16 cellular contexts compared by ENCODE assay signal in the genomic region with DNA sequence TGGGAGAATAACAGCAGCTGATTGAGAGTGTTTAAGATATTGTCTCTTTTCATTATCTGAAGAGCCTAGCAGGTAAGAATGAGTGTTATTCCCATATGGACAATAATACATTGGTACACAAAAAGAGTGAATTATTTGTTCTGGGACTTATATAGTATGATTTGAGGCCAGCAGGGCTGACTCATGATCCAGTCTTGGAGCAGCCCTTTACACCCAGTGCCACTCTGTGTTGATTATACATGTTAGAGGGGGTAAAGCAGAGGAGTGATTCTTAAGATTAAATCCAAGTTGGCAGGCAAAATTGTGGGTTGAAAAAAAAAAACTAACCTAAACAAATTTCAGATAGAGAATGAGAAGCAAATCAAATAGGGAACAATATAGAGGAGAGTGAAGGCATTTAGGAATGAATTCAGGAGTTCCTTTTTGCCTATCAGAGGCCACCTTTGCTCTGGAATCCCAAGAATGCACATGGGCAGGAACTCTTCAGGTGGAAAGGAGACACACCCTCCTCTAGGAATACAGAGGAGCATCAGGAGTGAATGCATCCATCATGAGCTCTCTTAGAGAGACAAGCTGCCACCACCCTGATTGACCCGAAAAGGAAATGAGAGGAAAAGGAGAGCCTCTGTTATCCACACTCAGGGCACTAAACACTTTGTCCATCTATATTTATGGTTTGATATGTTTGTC. TPM values are rescaled to one million over a fixed set of nuclear protein-coding genes. Genes with fewer than 3 reads are reported as not detected.
DNase-seq lines count a peak whose midpoint lies in the region; ATAC-seq and TF ChIP-seq lines count a peak whose summit lies in the region.
"Had no signal": no experiment of that assay in that cellular context is flagged by ENCODE, and none has a peak within 500 bp of the region (broad histone marks: within the 10 kb centered on the region; RNA-seq: fewer than 3 reads in every experiment).

No MANE protein-coding gene starts in this region.

- no peak overlapping the region for H3K4me3 ChIP-seq in epithelial cell of esophagus (ENCODE audit: low read length)
- no peak overlapping the region for H3K4me3 ChIP-seq in lower lobe of right lung
- H3K4me3 ChIP-seq: GM12878 had no signal

- no peak for TF ChIP-seq CTCF in Calu3 (IDR thresholded peaks at IDR 0.05; ENCODE audit: unreplicated experiment)
- TF ChIP-seq CTCF in epithelial cell of esophagus (IDR thresholded peaks at IDR 0.05; ENCODE audit: insufficient read depth, low read depth, low read length, missing control alignments), result no peak
- no peak for TF ChIP-seq CTCF in lower lobe of right lung (IDR thresholded peaks at IDR 0.05)

- intact Hi-C loops in Calu3 (cut with micrococcal nuclease; ENCODE audit: unreplicated experiment) (no loop called here), lower lobe of right lung (cut with DNase I) (no loop called here)

- H3K27ac ChIP-seq in lower lobe of right lung, result no peak overlapping the region
- H3K27ac ChIP-seq: C4-2B had no signal

- H3K4me3 Mint-ChIP-seq in Calu3 (ENCODE audit: low read depth, unreplicated experiment), result no peak overlapping the region

- no peaks in the 10 kb centered on the region for H3K9me3 ChIP-seq in lower lobe of right lung

- CTCF ChIA-PET in Calu3 (lab: Charles Lee), result no interaction called here

- peak; percentile 40 to 62 for ATAC-seq in lower lobe of right lung
- ATAC-seq: GM12878, HepG2 had no signal

- no peaks in the 10 kb centered on the region for H3K27me3 ChIP-seq in lower lobe of right lung (ENCODE audit: low read depth)

- H3K27ac Mint-ChIP-seq in Calu3 (ENCODE audit: unreplicated experiment), result no peak overlapping the region

- H3K4me1 ChIP-seq in lower lobe of right lung, result no peaks in the 10 kb centered on the region

- peaks cover 28% of the 10 kb centered on the region for H3K27me3 Mint-ChIP-seq in Calu3 (ENCODE audit: unreplicated experiment)

- peaks cover 15% of the 10 kb centered on the region for H3K4me1 Mint-ChIP-seq in Calu3 (ENCODE audit: low read depth, unreplicated experiment)

- H3K36me3 Mint-ChIP-seq in Calu3 (ENCODE audit: insufficient read depth, unreplicated experiment), result no peaks in the 10 kb centered on the region

- H3K36me3 ChIP-seq in lower lobe of right lung, result no peaks in the 10 kb centered on the region

- BruUV-seq in Calu3 (replicated peaks; lab: Mats Ljungman, UMichigan), result no TSS peak

- DNase-seq in Calu3 (peak; percentile 24), LoVo (ENCODE audit: low spot score) (peak; percentile 56), epithelial cell of esophagus (ENCODE audit: low read depth) (peak; percentile 5), lower lobe of right lung (no peak), cerebellar nuclear complex (lab: John Stamatoyannopoulos, UW) (no peak), RKO (ENCODE audit: low spot score) (no peak)
- no peak for DNase-seq in stimulated activated naive CD4-positive, alpha-beta T cell treated with Interleukin-2 at 50 U/mL for 16 hours (lab: John Stamatoyannopoulos, UW)
- no peak for DNase-seq in stimulated activated CD4-positive, alpha-beta T cell treated with anti-CD3 and anti-CD28 coated beads, Interleukin-12 subunit alpha, Interleukin-12 subunit beta, amount 100 ng/mL, for 4 hours
- DNase-seq: MM.1S, NCI-H1105 treated with DMSO at 0.1 percent for 48 hours, NCI-H187, NCI-H2171 treated with DMSO at 0.1 percent for 48 hours, NCI-H510A had no signal

- no peaks in the 10 kb centered on the region for H3K9me3 Mint-ChIP-seq in Calu3 (ENCODE audit: low read depth, unreplicated experiment)

RNA-seq across cellular contexts. Expression of a gene that starts 19.2 kb away (rescaled TPM):
- total RNA-seq in Calu3 (2022) (not detected in 2 replicates), lower lobe of right lung (not detected)
- total RNA-seq: GM12878, HepG2 had no signal

Comparison
In these comparisons a context has a peak if more than half of its experiments do, and no peak if none do; other contexts are left out.
1. DNase-seq: peak in Calu3 (single experiment), LoVo (single experiment) and epithelial cell of esophagus (single experiment); none in lower lobe of right lung (single experiment), stimulated activated naive CD4-positive, alpha-beta T cell treated with Interleukin-2 at 50 U/mL for 16 hours (single experiment), cerebellar nuclear complex (0 of 2), stimulated activated CD4-positive, alpha-beta T cell treated with anti-CD3 and anti-CD28 coated beads, Interleukin-12 subunit alpha, Interleukin-12 subunit beta, amount 100 ng/mL, for 4 hours (single experiment) and RKO (single experiment).